8 cellular contexts compared by ENCODE assay signal in the genomic region with DNA sequence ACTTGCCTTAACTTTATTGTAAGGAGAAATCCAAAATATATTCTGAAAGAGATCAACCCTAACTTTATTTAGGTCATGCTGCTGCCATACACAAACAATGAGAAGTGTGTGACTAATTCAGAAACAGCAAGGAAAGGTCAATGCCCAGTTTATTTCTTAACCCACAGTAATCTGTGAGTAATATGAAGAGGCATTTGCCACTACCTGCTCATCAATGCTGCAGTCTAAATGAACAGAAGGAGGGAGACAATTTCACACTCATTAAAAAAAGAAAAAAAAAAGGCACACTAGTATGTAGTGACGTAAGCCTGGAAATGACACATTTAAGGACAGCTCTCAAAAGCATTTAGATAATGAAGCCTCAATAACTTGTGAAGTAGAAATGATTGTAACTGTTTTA.
DNase-seq lines count a peak whose midpoint lies in the region; ATAC-seq lines count a peak whose summit lies in the region.

No MANE protein-coding gene starts in this region.

- H3K4me3 ChIP-seq in SJSA1, result no peak overlapping the region

- intact Hi-C loops in Right ventricle myocardium inferior (cut with DNase I), result no loop called here

- H3K36me3 ChIP-seq in SJSA1, result no peaks in the 10 kb centered on the region

- H3K27ac ChIP-seq in SJSA1, result peak overlapping the region; percentile 90

- ATAC-seq in GM18870 (IDR thresholded peaks at IDR 0.05; ENCODE audit: unreplicated experiment) (peak; percentile 36), Right ventricle myocardium inferior (no peak), HG03457 (IDR thresholded peaks at IDR 0.05; ENCODE audit: unreplicated experiment) (no peak)

- H3K27me3 ChIP-seq in SJSA1 (replicated peaks), result no peaks in the 10 kb centered on the region

- H3K9me3 ChIP-seq in SJSA1 (replicated peaks), result no peaks in the 10 kb centered on the region

- peaks cover 63% of the 10 kb centered on the region for H3K4me1 ChIP-seq in SJSA1 (replicated peaks)

- DNase-seq in AG08396 (ENCODE audit: low spot score) (peak; percentile 71), SJSA1 (ENCODE audit: low read depth in 1 of 2, low spot score in 2 of 2) (peak in 1 of 2 experiments; percentile 86), foreskin melanocyte (peak; percentile 30), C1 segment of cervical spinal cord (lab: John Stamatoyannopoulos, UW) (no peak), activated gamma-delta T cell (lab: John Stamatoyannopoulos, UW) (no peak), Right ventricle myocardium inferior (ENCODE audit: missing footprints) (no peak)

Comparison
In these comparisons a context has a peak if more than half of its experiments do, and no peak if none do; other contexts are left out.
1. DNase-seq: peak in AG08396 (single experiment) and foreskin melanocyte (single experiment); none in C1 segment of cervical spinal cord (0 of 14), activated gamma-delta T cell (single experiment) and Right ventricle myocardium inferior (single experiment).